9 cellular contexts compared by ENCODE assay signal in genomic region chr4:121765368-121765705, GRCh38. TPM values are rescaled to one million over a fixed set of nuclear protein-coding genes. Genes with fewer than 3 reads are reported as not detected.
DNase-seq lines count a peak whose midpoint lies in the region; ATAC-seq and TF ChIP-seq lines count a peak whose summit lies in the region.
"Had no signal": no experiment of that assay in that cellular context is flagged by ENCODE, and none has a peak within 500 bp of the region (broad histone marks: within the 10 kb centered on the region; RNA-seq: fewer than 3 reads in every experiment).

No MANE protein-coding gene starts in this region.

- TF ChIP-seq POLR2A in thyroid gland (IDR thresholded peaks at IDR 0.05), result no peak

- H3K27ac Mint-ChIP-seq in activated naive CD4-positive, alpha-beta T cell treated with anti-CD3 and anti-CD28 coated beads, Interleukin-2, amount 50 U/mL, for 24 hours, result no peak overlapping the region
- H3K27ac Mint-ChIP-seq in brain, result peak overlapping the region in 1 of 5 experiments; percentile 26

- no peak for DNase-seq in activated naive CD4-positive, alpha-beta T cell (lab: John Stamatoyannopoulos, UW)
- no peak for DNase-seq in lung (ENCODE audit: low spot score)
- no peak for DNase-seq in thyroid gland
- no peak for DNase-seq in LoVo (ENCODE audit: low spot score)
- DNase-seq in SW 1271 (lab: John Stamatoyannopoulos, UW), result no peak
- DNase-seq: NCI-H510A had no signal

- TF ChIP-seq CTCF in brain (conservative IDR thresholded peaks at IDR 0.05) (no peak), lung (IDR thresholded peaks at IDR 0.05; ENCODE audit: control extremely low read depth, extremely low read depth) (no peak), thyroid gland (IDR thresholded peaks at IDR 0.05) (no peak)

- H3K9me3 Mint-ChIP-seq in activated naive CD4-positive, alpha-beta T cell treated with anti-CD3 and anti-CD28 coated beads, Interleukin-2, amount 50 U/mL, for 24 hours, result no peaks in the 10 kb centered on the region
- peaks cover 0 to 2% (median 0%) of the 10 kb centered on the region in 5 experiments for H3K9me3 Mint-ChIP-seq in brain

- H3K4me3 ChIP-seq in lung, result no peak overlapping the region
- H3K4me3 ChIP-seq in thyroid gland (replicated peaks in 1 of 3), result peak overlapping the region in 2 of 3 donors; percentile 13 to 33

- peaks cover 10% of the 10 kb centered on the region for H3K4me1 Mint-ChIP-seq in activated naive CD4-positive, alpha-beta T cell treated with anti-CD3 and anti-CD28 coated beads, Interleukin-2, amount 50 U/mL, for 24 hours
- H3K4me1 Mint-ChIP-seq in brain, result peaks cover 5% of the 10 kb centered on the region

- intact Hi-C loops in thyroid gland (cut with DNase I), result no loop called here

- H3K9me3 ChIP-seq in lung (ENCODE audit: control insufficient read depth in 2 of 2, insufficient read depth in 1 of 2, low read length in 1 of 2), result peaks cover 0 to 2% of the 10 kb centered on the region in 2 donors
- H3K9me3 ChIP-seq in thyroid gland, result no peaks in the 10 kb centered on the region

- no peak overlapping the region for H3K27ac ChIP-seq in lung (ENCODE audit: low read depth in 1 of 2, low read length in 1 of 2)
- H3K27ac ChIP-seq in thyroid gland, result no peak overlapping the region

- H3K36me3 Mint-ChIP-seq in activated naive CD4-positive, alpha-beta T cell treated with anti-CD3 and anti-CD28 coated beads, Interleukin-2, amount 50 U/mL, for 24 hours, result no peaks in the 10 kb centered on the region
- no peaks in the 10 kb centered on the region for H3K36me3 Mint-ChIP-seq in brain

- WGBS in lung, 2 donors, result 18 to 21% methylated on average over 16 of the region's 16 CpGs
- 7 to 10% methylated on average over 13 to 16 of the region's 16 CpGs for WGBS in thyroid gland, 2 donors

- H3K27me3 ChIP-seq in lung (ENCODE audit: control insufficient read depth, insufficient read depth) (peaks cover 3% of the 10 kb centered on the region), thyroid gland (no peaks in the 10 kb centered on the region)

- H3K4me3 Mint-ChIP-seq in activated naive CD4-positive, alpha-beta T cell treated with anti-CD3 and anti-CD28 coated beads, Interleukin-2, amount 50 U/mL, for 24 hours, result peak overlapping the region; percentile 51
- H3K4me3 Mint-ChIP-seq in brain, result peak overlapping the region; percentile 86 to 91 (median 88)

- H3K4me1 ChIP-seq in lung (ENCODE audit: control insufficient read depth in 2 of 2, insufficient read depth in 2 of 2, low read length in 2 of 2) (peaks cover 0 to 5% of the 10 kb centered on the region in 2 donors), thyroid gland (peaks cover 0 to 9% of the 10 kb centered on the region in 2 donors)

- peaks cover 44% of the 10 kb centered on the region for H3K27me3 Mint-ChIP-seq in activated naive CD4-positive, alpha-beta T cell treated with anti-CD3 and anti-CD28 coated beads, Interleukin-2, amount 50 U/mL, for 24 hours
- H3K27me3 Mint-ChIP-seq in brain, result peaks cover 77% of the 10 kb centered on the region

- no peaks in the 10 kb centered on the region for H3K36me3 ChIP-seq in lung (ENCODE audit: control insufficient read depth in 2 of 2, insufficient read depth in 2 of 2, low read length in 2 of 2)
- no peaks in the 10 kb centered on the region for H3K36me3 ChIP-seq in thyroid gland

- ATAC-seq in lung (ENCODE audit: insufficient read depth, low FRiP score), result peak; percentile 50
- ATAC-seq in HG03342 (IDR thresholded peaks at IDR 0.05; ENCODE audit: unreplicated experiment), result no peak

RNA-seq across cellular contexts. Expression of gene SMIM43, which starts 0.4 kb away (rescaled TPM):
- 2.4 TPM for polyA plus RNA-seq in brain (ENCODE audit: insufficient read depth, low read depth, low replicate concordance)
- 10 to 100 TPM in 1 of 2 donors, under 1 TPM in 1; 0.15 to 18.2 TPM for total RNA-seq in lung
- under 1 TPM; 0.07 to 0.16 TPM for polyA plus RNA-seq in lung
- not detected for total RNA-seq in thyroid gland

RNA-seq across cellular contexts. Expression of gene EXOSC9, which starts 35.8 kb away (rescaled TPM):
- polyA plus RNA-seq in brain (ENCODE audit: insufficient read depth, low read depth, low replicate concordance), result 15.0 TPM
- 10 to 100 TPM; 15.9 to 28.8 TPM for total RNA-seq in lung
- 10 to 100 TPM; 21.8 to 30.9 TPM for polyA plus RNA-seq in lung
- 10 to 100 TPM in 3 of 4 donors, 1 to 10 TPM in 1; 9.6 to 21.0 (median 15.6) TPM for total RNA-seq in thyroid gland

RNA-seq across cellular contexts. Expression of gene CCNA2, which starts 58.3 kb away (rescaled TPM):
- 16.8 TPM for polyA plus RNA-seq in brain (ENCODE audit: insufficient read depth, low read depth, low replicate concordance)
- total RNA-seq in lung, result 1 to 10 TPM; 1.4 to 8.8 TPM
- polyA plus RNA-seq in lung, result 1 to 10 TPM; 1.5 to 2.0 TPM
- total RNA-seq in thyroid gland, result 1 to 10 TPM; 1.0 to 1.5 (median 1.3) TPM
